In the genomic region with DNA sequence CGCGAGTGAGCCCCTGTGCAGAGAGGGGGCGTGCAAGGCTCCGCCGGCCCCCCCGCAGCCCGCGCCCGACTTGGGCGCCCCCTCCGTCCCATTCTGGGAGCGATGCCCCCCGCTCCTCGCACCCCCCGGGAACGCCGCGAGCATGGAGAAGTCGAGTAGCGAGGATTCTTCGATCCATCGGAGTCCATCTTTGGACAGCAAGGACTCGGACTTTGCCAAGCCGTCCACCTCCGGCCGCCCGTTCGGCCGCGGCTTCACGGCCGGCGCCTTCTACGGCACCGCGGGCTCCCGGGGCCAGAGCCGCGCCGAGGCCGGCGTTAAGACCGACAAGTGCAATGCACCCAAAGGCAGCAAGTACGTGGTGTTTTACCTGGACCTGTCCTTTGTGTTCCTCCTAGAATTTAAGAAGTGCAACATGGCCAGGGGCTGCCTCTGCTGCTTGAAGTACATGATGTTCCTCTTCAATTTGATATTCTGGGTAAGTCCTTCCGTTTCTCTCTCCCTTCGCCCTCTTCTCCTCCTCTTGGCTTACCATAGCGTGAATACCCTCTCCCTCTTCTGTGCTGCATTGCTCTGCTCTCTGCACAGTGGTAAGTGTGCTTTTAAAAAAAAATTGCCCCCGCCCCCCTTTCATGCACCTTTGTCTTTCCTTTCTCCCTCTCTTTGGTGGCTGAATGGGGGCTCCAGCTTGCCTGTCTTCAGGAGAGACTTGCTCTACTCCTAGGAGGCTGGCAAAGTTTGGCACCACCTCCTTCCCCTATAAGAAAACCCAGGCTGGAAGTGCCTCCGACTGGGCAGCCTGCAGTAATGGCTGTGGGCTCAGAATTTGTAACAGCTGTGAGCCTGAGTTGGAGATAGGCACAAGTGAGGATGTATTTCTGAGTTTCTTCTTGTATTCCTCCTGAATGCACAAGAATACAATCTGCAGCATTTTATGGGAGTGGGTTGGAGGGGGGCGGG, we compare ENCODE assay signal across 9 cellular contexts.
DNase-seq lines count a peak whose midpoint lies in the region; ATAC-seq and TF ChIP-seq lines count a peak whose summit lies in the region.
"Had no signal": no experiment of that assay in that cellular context is flagged by ENCODE, and none has a peak within 500 bp of the region (broad histone marks: within the 10 kb centered on the region; RNA-seq: fewer than 3 reads in every experiment).

No MANE protein-coding gene starts in this region.

- H3K27ac ChIP-seq in cardiac muscle cell, result peak overlapping the region; percentile 54
- H3K27ac ChIP-seq in CD8-positive, alpha-beta T cell (ENCODE audit: low read depth, low read length), result no peak overlapping the region
- H3K27ac ChIP-seq: SK-N-MC had no signal

- CTCF ChIA-PET in Caco-2 (lab: Charles Lee), result interaction anchor here (0.6 to 1.2 kb wide), 3 partner anchors 16 to 74 kb away, joined by 3 to 7 read pairs (median 4); no protein-coding TSS in a partner anchor
- CTCF ChIA-PET in CD8-positive, alpha-beta T cell (lab: Charles Lee), result no interaction called here

- TF ChIP-seq CTCF in Caco-2 (IDR thresholded peaks at IDR 0.05; ENCODE audit: insufficient read depth in 1 of 2, low read depth in 1 of 2, low read length in 1 of 2, severe bottlenecking in 1 of 2, unreplicated experiment in 1 of 2) (peak in 1 of 2 experiments; percentile 4), cardiac muscle cell (IDR thresholded peaks at IDR 0.05; ENCODE audit: low read depth, low read length) (no peak), retinal pigment epithelial cell (conservative IDR thresholded peaks at IDR 0.05; ENCODE audit: low read depth, low read length) (no peak)
- no peak for TF ChIP-seq CTCF in CD8-positive, alpha-beta T cell (IDR thresholded peaks at IDR 0.05)

- no peaks in the 10 kb centered on the region for H3K9me3 ChIP-seq in Caco-2
- no peaks in the 10 kb centered on the region for H3K9me3 ChIP-seq in NT2/D1 (ENCODE audit: insufficient read depth, low read length)
- no peaks in the 10 kb centered on the region for H3K9me3 ChIP-seq in cardiac muscle cell (ENCODE audit: low read depth)
- H3K9me3 ChIP-seq in CD8-positive, alpha-beta T cell (ENCODE audit: low read length), result no peaks in the 10 kb centered on the region

- H3K9ac ChIP-seq in NT2/D1 (ENCODE audit: insufficient read length, low read depth), result peak overlapping the region; percentile 86

- no peaks in the 10 kb centered on the region for H3K27me3 ChIP-seq in Caco-2 (replicated peaks; ENCODE audit: control insufficient read depth, insufficient read depth, low read length)
- peaks cover 50% of the 10 kb centered on the region for H3K27me3 ChIP-seq in NT2/D1 (ENCODE audit: insufficient read depth, insufficient read length)
- H3K27me3 ChIP-seq in cardiac muscle cell, result peaks cover 10% of the 10 kb centered on the region
- H3K27me3 ChIP-seq in CD8-positive, alpha-beta T cell (ENCODE audit: insufficient read depth, low read length), result peaks cover 9% of the 10 kb centered on the region

- peak overlapping the region; percentile 61 for H3K4me3 ChIP-seq in Caco-2 (ENCODE audit: low read depth, low read length)
- peak overlapping the region; percentile 63 for H3K4me3 ChIP-seq in NT2/D1 (ENCODE audit: insufficient read length, low read depth)
- peak overlapping the region; percentile 74 for H3K4me3 ChIP-seq in cardiac muscle cell
- peak overlapping the region; percentile 54 for H3K4me3 ChIP-seq in retinal pigment epithelial cell (ENCODE audit: low read length)
- H3K4me3 ChIP-seq in CD8-positive, alpha-beta T cell (ENCODE audit: low read depth, low read length), result no peak overlapping the region

- intact Hi-C loops in Caco-2 (cut with micrococcal nuclease; ENCODE audit: unreplicated experiment), result loop anchor here (1.0 to 5.0 kb wide), 2 partner anchors 41 to 125 kb away; no protein-coding TSS in a partner anchor
- intact Hi-C loops in CD8-positive, alpha-beta T cell (cut with DNase I, micrococcal nuclease), result no loop called here

- DNase-seq in Caco-2 (peak in 1 of 2 experiments; percentile 32), NT2/D1 (ENCODE audit: low read depth, low spot score) (no peak), cardiac muscle cell (ENCODE audit: low read depth in 1 of 2, low spot score in 1 of 2) (peak; percentile 20 to 49), retinal pigment epithelial cell (ENCODE audit: low read depth) (no peak), EL (no peak)
- no peak for DNase-seq in stimulated activated effector memory CD8-positive, alpha-beta T cell treated with anti-CD3 and anti-CD28 coated beads, Interleukin-12 subunit alpha, Interleukin-12 subunit beta, amount 100 ng/mL, for 72 hours (ENCODE audit: low spot score in 2 of 2)
- no peak for DNase-seq in CD8-positive, alpha-beta T cell

- no peaks in the 10 kb centered on the region for H3K36me3 ChIP-seq in Caco-2 (ENCODE audit: control insufficient read depth, insufficient read depth, low read length)
- peaks cover 14% of the 10 kb centered on the region for H3K36me3 ChIP-seq in NT2/D1 (ENCODE audit: insufficient read depth, insufficient read length, low read length)
- H3K36me3 ChIP-seq in cardiac muscle cell, result no peaks in the 10 kb centered on the region
- no peaks in the 10 kb centered on the region for H3K36me3 ChIP-seq in CD8-positive, alpha-beta T cell (ENCODE audit: insufficient read depth, low read length)

- peak overlapping the region; percentile 89 for H3K4me3 Mint-ChIP-seq in Caco-2 (ENCODE audit: unreplicated experiment)
- H3K4me3 Mint-ChIP-seq in stimulated activated effector memory CD8-positive, alpha-beta T cell treated with anti-CD3 and anti-CD28 coated beads, Interleukin-12 subunit alpha, Interleukin-12 subunit beta, amount 100 ng/mL, for 72 hours, result no peak overlapping the region
- H3K4me3 Mint-ChIP-seq in CD8-positive, alpha-beta T cell, result no peak overlapping the region

- peaks cover 13% of the 10 kb centered on the region for H3K4me1 Mint-ChIP-seq in Caco-2 (ENCODE audit: low read depth, unreplicated experiment)
- peaks cover 14% of the 10 kb centered on the region for H3K4me1 Mint-ChIP-seq in stimulated activated effector memory CD8-positive, alpha-beta T cell treated with anti-CD3 and anti-CD28 coated beads, Interleukin-12 subunit alpha, Interleukin-12 subunit beta, amount 100 ng/mL, for 72 hours
- H3K4me1 Mint-ChIP-seq in CD8-positive, alpha-beta T cell (ENCODE audit: low read depth), result peaks cover 6% of the 10 kb centered on the region

- H3K4me1 ChIP-seq in Caco-2, result 0 out of 2 replicates have a peak, but pooled peaks cover 7% of the 10 kb centered on the region
- H3K4me1 ChIP-seq in NT2/D1 (ENCODE audit: insufficient read depth, insufficient read length), result peaks cover 43% of the 10 kb centered on the region
- peaks cover 45% of the 10 kb centered on the region for H3K4me1 ChIP-seq in cardiac muscle cell (ENCODE audit: low read depth)
- no peaks in the 10 kb centered on the region for H3K4me1 ChIP-seq in CD8-positive, alpha-beta T cell (ENCODE audit: insufficient read depth, low read length)

- BruUV-seq in Caco-2 (replicated peaks; lab: Mats Ljungman, UMichigan), result no TSS peak

- H3K27ac Mint-ChIP-seq in Caco-2 (ENCODE audit: unreplicated experiment), result no peak overlapping the region
- H3K27ac Mint-ChIP-seq in stimulated activated effector memory CD8-positive, alpha-beta T cell treated with anti-CD3 and anti-CD28 coated beads, Interleukin-12 subunit alpha, Interleukin-12 subunit beta, amount 100 ng/mL, for 72 hours, result no peak overlapping the region
- no peak overlapping the region for H3K27ac Mint-ChIP-seq in CD8-positive, alpha-beta T cell

- peaks cover 8% of the 10 kb centered on the region for H3K27me3 Mint-ChIP-seq in Caco-2 (ENCODE audit: insufficient read depth, unreplicated experiment)
- H3K27me3 Mint-ChIP-seq in CD8-positive, alpha-beta T cell (ENCODE audit: low read depth), result peaks cover 53% of the 10 kb centered on the region

- H3K9me3 Mint-ChIP-seq in Caco-2 (ENCODE audit: unreplicated experiment), result no peaks in the 10 kb centered on the region
- no peaks in the 10 kb centered on the region for H3K9me3 Mint-ChIP-seq in stimulated activated effector memory CD8-positive, alpha-beta T cell treated with anti-CD3 and anti-CD28 coated beads, Interleukin-12 subunit alpha, Interleukin-12 subunit beta, amount 100 ng/mL, for 72 hours
- no peaks in the 10 kb centered on the region for H3K9me3 Mint-ChIP-seq in CD8-positive, alpha-beta T cell

- POLR2A ChIA-PET in Caco-2 (lab: Charles Lee), result interaction anchor here (0.8 kb wide), 1 partner anchor 66 kb away, joined by 3 read pairs; no protein-coding TSS in a partner anchor
- POLR2A ChIA-PET in CD8-positive, alpha-beta T cell (lab: Charles Lee), result no interaction called here

- H3K36me3 Mint-ChIP-seq in Caco-2 (ENCODE audit: insufficient read depth, unreplicated experiment), result peaks cover 8% of the 10 kb centered on the region
- H3K36me3 Mint-ChIP-seq in stimulated activated effector memory CD8-positive, alpha-beta T cell treated with anti-CD3 and anti-CD28 coated beads, Interleukin-12 subunit alpha, Interleukin-12 subunit beta, amount 100 ng/mL, for 72 hours, result no peaks in the 10 kb centered on the region
- no peaks in the 10 kb centered on the region for H3K36me3 Mint-ChIP-seq in CD8-positive, alpha-beta T cell

- no peak for ATAC-seq in HG03520 (IDR thresholded peaks at IDR 0.05; ENCODE audit: unreplicated experiment)
- ATAC-seq in stimulated activated effector memory CD8-positive, alpha-beta T cell treated with anti-CD3 and anti-CD28 coated beads, Interleukin-12 subunit alpha, Interleukin-12 subunit beta, amount 100 ng/mL, for 72 hours, result no peak
- ATAC-seq in CD8-positive, alpha-beta T cell, result no peak

Comparison
In these comparisons a context has a peak if more than half of its experiments do, and no peak if none do; other contexts are left out.
1. DNase-seq: peak in cardiac muscle cell (2 of 2); none in NT2/D1 (single experiment), retinal pigment epithelial cell (single experiment), EL (single experiment), stimulated activated effector memory CD8-positive, alpha-beta T cell treated with anti-CD3 and anti-CD28 coated beads, Interleukin-12 subunit alpha, Interleukin-12 subunit beta, amount 100 ng/mL, for 72 hours (0 of 2) and CD8-positive, alpha-beta T cell (0 of 7).